ENCODE assay signal across 9 cellular contexts in genomic region chr17:1764705-1765104, GRCh38. TPM values are rescaled to one million over a fixed set of nuclear protein-coding genes. Genes with fewer than 3 reads are reported as not detected.
A peak's percentile ranks its signal among the peaks of the same experiment; 100 is the strongest.
DNase-seq lines count a peak whose midpoint lies in the region; ATAC-seq and TF ChIP-seq lines count a peak whose summit lies in the region.
"Not testable (repeated sequence)": the region's sequence is repeated elsewhere in the genome, so short reads cannot be mapped to it uniquely, and the experiment has no call there.
"Had no signal": no experiment of that assay in that cellular context is flagged by ENCODE, and none has a peak within 500 bp of the region (broad histone marks: within the 10 kb centered on the region; RNA-seq: fewer than 3 reads in every experiment).

No MANE protein-coding gene starts in this region.

- not testable (repeated sequence) for H3K36me3 Mint-ChIP-seq in activated naive CD8-positive, alpha-beta T cell treated with anti-CD3 and anti-CD28 coated beads for 36 hours; effector memory CD8-positive, alpha-beta T cell (ENCODE audit: insufficient read depth); immature natural killer cell; natural killer cell treated with Interleukin-12 subunit alpha and Interleukin-12 subunit beta and Interleukin-15 and Interleukin-18, amount 100 ng/mL, for 72 hours; stimulated activated naive B cell treated with anti-CD40 and anti-IgM and Interleukin-4, amounts not matched to agents 10 μg/mL and 1 μg/mL and 100 μg/mL, for 72 hours

- H4K5ac ChIP-seq in IMR-90 (ENCODE audit: low read depth, low read length) = peak overlapping the region; percentile 4; the same call in 1 of the 2 replicates

- not testable (repeated sequence) for TF ChIP-seq POLR2A in IMR-90 (IDR thresholded peaks at IDR 0.05; ENCODE audit: low read depth, low read length)

- H2BK20ac ChIP-seq in IMR-90 (ENCODE audit: low read depth, low read length) = peak overlapping the region; percentile 42

- H3K27ac Mint-ChIP-seq in activated naive CD8-positive, alpha-beta T cell treated with anti-CD3 and anti-CD28 coated beads for 36 hours = peak overlapping the region; percentile 68
- peak overlapping the region; percentile 93 for H3K27ac Mint-ChIP-seq in effector memory CD8-positive, alpha-beta T cell
- peak overlapping the region; percentile 62 to 91 (median 82) for H3K27ac Mint-ChIP-seq in immature natural killer cell
- H3K27ac Mint-ChIP-seq in natural killer cell treated with Interleukin-12 subunit alpha and Interleukin-12 subunit beta and Interleukin-15 and Interleukin-18, amount 100 ng/mL, for 72 hours = peak overlapping the region; percentile 31 to 43
- H3K27ac Mint-ChIP-seq in stimulated activated naive B cell treated with anti-CD40 and anti-IgM and Interleukin-4, amounts not matched to agents 10 μg/mL and 1 μg/mL and 100 μg/mL, for 72 hours = peak overlapping the region; percentile 43

- H3K56ac ChIP-seq in IMR-90 (ENCODE audit: extremely low read depth, insufficient read depth, low read length) = not testable (repeated sequence)

- peaks cover 21% of the 10 kb centered on the region for H3K4me1 ChIP-seq in IMR-90 (ENCODE audit: control insufficient read depth, insufficient read depth, low read length)

- not testable (repeated sequence) for H3K79me1 ChIP-seq in IMR-90 (ENCODE audit: low read depth in 1 of 2, low read length in 2 of 2)

- not testable (repeated sequence) for H3K27me3 ChIP-seq in IMR-90 (ENCODE audit: control insufficient read depth, insufficient read depth, low read length); WERI-Rb-1 (ENCODE audit: insufficient read depth, low read depth, severe bottlenecking)

- H3K4me3 ChIP-seq in IMR-90 (ENCODE audit: insufficient read depth, low read depth, low read length); WERI-Rb-1 (ENCODE audit: low read depth, low read length): not testable (repeated sequence)

- not testable (repeated sequence) for H3K9me3 ChIP-seq in IMR-90 (ENCODE audit: control insufficient read depth, insufficient read depth, low read length); WERI-Rb-1 (ENCODE audit: severe bottlenecking)

- peak overlapping the region; percentile 9; the same call in 1 of the 2 replicates for H4K91ac ChIP-seq in IMR-90 (ENCODE audit: insufficient read depth, low read depth, low read length)

- H3K23ac ChIP-seq in IMR-90 (ENCODE audit: low read depth, low read length) = 0 out of 2 replicates have a peak overlapping the region, but pooled peaks have one; percentile 14

- no CpG with 5 or more reads among the region's 7 CpGs for WGBS in IMR-90 (ENCODE audit: extremely low coverage in 2 of 2, insufficient read length in 1 of 2), 2 experiments

- not testable (repeated sequence) for H3K9me1 ChIP-seq in IMR-90 (ENCODE audit: insufficient read depth, low read length)

- CTCF ChIA-PET in IMR-90 (lab: Yijun Ruan, JAX) = interaction anchor here (1.3 kb wide), 1 partner anchor 12 kb away, joined by 3 read pairs; no protein-coding TSS in a partner anchor

- not testable (repeated sequence) for TF ChIP-seq CTCF in IMR-90 (conservative IDR thresholded peaks at IDR 0.05; ENCODE audit: low read depth, low read length); WERI-Rb-1 (IDR thresholded peaks at IDR 0.05; ENCODE audit: low read depth, low read length)

- peaks cover 27% of the 10 kb centered on the region for H3K4me1 Mint-ChIP-seq in activated naive CD8-positive, alpha-beta T cell treated with anti-CD3 and anti-CD28 coated beads for 36 hours
- H3K4me1 Mint-ChIP-seq in effector memory CD8-positive, alpha-beta T cell (ENCODE audit: low read depth in 2 of 2) = peaks cover 19% of the 10 kb centered on the region in 2 donors
- peaks cover 21 to 22% of the 10 kb centered on the region in 2 donors for H3K4me1 Mint-ChIP-seq in immature natural killer cell
- peaks cover 13 to 15% of the 10 kb centered on the region in 2 donors for H3K4me1 Mint-ChIP-seq in natural killer cell treated with Interleukin-12 subunit alpha and Interleukin-12 subunit beta and Interleukin-15 and Interleukin-18, amount 100 ng/mL, for 72 hours (ENCODE audit: low read depth in 2 of 2)
- H3K4me1 Mint-ChIP-seq in stimulated activated naive B cell treated with anti-CD40 and anti-IgM and Interleukin-4, amounts not matched to agents 10 μg/mL and 1 μg/mL and 100 μg/mL, for 72 hours = peaks cover 31 to 38% of the 10 kb centered on the region in 2 donors

- H2AK9ac ChIP-seq in IMR-90 (replicated peaks; ENCODE audit: low read depth, low read length, poor library complexity) = peak overlapping the region; percentile 65

- H3K27ac ChIP-seq in IMR-90 (ENCODE audit: insufficient read depth, low read length) = peak overlapping the region; percentile 36; the same call in 1 of the 2 replicates
- H3K27ac ChIP-seq in WERI-Rb-1 = peak overlapping the region; percentile 98

- not testable (repeated sequence) for H3K36me3 ChIP-seq in IMR-90 (ENCODE audit: control insufficient read depth, insufficient read depth, low read length)
- H3K36me3 ChIP-seq in WERI-Rb-1 = peaks cover 24% of the 10 kb centered on the region

- dilution Hi-C loops in IMR-90 (cut with HindIII; ENCODE audit: low sequenced_read_pairs, unreplicated experiment) = not testable (repeated sequence)

- ATAC-seq in IMR-90 (ENCODE audit: low read depth); effector memory CD8-positive, alpha-beta T cell (replicated peaks); natural killer cell treated with Interleukin-12 subunit alpha and Interleukin-12 subunit beta and Interleukin-15 and Interleukin-18, amount 100 ng/mL, for 72 hours; stimulated activated naive B cell treated with anti-CD40 and anti-IgM and Interleukin-4, amounts not matched to agents 10 μg/mL and 1 μg/mL and 100 μg/mL, for 72 hours (replicated peaks): not testable (repeated sequence)

- H4K20me1 ChIP-seq in IMR-90 (ENCODE audit: insufficient read depth, low read length) = not testable (repeated sequence)

- H2AK5ac ChIP-seq in IMR-90 (ENCODE audit: low read depth, low read length) = not testable (repeated sequence)

- H3K9me3 Mint-ChIP-seq in activated naive CD8-positive, alpha-beta T cell treated with anti-CD3 and anti-CD28 coated beads for 36 hours; effector memory CD8-positive, alpha-beta T cell; immature natural killer cell; natural killer cell treated with Interleukin-12 subunit alpha and Interleukin-12 subunit beta and Interleukin-15 and Interleukin-18, amount 100 ng/mL, for 72 hours; stimulated activated naive B cell treated with anti-CD40 and anti-IgM and Interleukin-4, amounts not matched to agents 10 μg/mL and 1 μg/mL and 100 μg/mL, for 72 hours: not testable (repeated sequence)

- H2BK5ac ChIP-seq in IMR-90 (ENCODE audit: low read depth, low read length, poor library complexity, severe bottlenecking) = peak overlapping the region; percentile 61

- H3K4me3 Mint-ChIP-seq in activated naive CD8-positive, alpha-beta T cell treated with anti-CD3 and anti-CD28 coated beads for 36 hours = not testable (repeated sequence)
- peak overlapping the region; percentile 60 to 72 for H3K4me3 Mint-ChIP-seq in effector memory CD8-positive, alpha-beta T cell
- H3K4me3 Mint-ChIP-seq in immature natural killer cell = peak overlapping the region; percentile 56 to 71 (median 65)
- H3K4me3 Mint-ChIP-seq in natural killer cell treated with Interleukin-12 subunit alpha and Interleukin-12 subunit beta and Interleukin-15 and Interleukin-18, amount 100 ng/mL, for 72 hours = peak overlapping the region; percentile 73
- H3K4me3 Mint-ChIP-seq in stimulated activated naive B cell treated with anti-CD40 and anti-IgM and Interleukin-4, amounts not matched to agents 10 μg/mL and 1 μg/mL and 100 μg/mL, for 72 hours = peak overlapping the region in 1 of 2 donors; percentile 9

- H3K14ac ChIP-seq in IMR-90 (replicated peaks; ENCODE audit: low read depth, low read length) = peak overlapping the region; percentile 31; the same call in 1 of the 2 replicates

- H2AFZ ChIP-seq in IMR-90 (replicated peaks; ENCODE audit: low read length, poor library complexity) = peak overlapping the region; percentile 91

- peak overlapping the region; percentile 29 for H3K4me2 ChIP-seq in IMR-90 (ENCODE audit: low read depth, low read length)

- peak overlapping the region; percentile 39 for H3K4ac ChIP-seq in IMR-90 (ENCODE audit: low read depth, low read length)

- peak overlapping the region; percentile 26; the same call in 1 of the 2 replicates for H2BK120ac ChIP-seq in IMR-90 (ENCODE audit: low read depth, low read length)

- in situ Hi-C loops in IMR-90 (cut with MboI; ENCODE audit: low sequenced_read_pairs) = not testable (repeated sequence)

- TF ChIP-seq RAD21 in IMR-90 (IDR thresholded peaks at IDR 0.05; ENCODE audit: low read length) = not testable (repeated sequence)

- intact Hi-C loops in IMR-90 (cut with micrococcal nuclease) = not testable (repeated sequence)

- peak overlapping the region; percentile 4; the same call in 1 of the 2 replicates for H3K9ac ChIP-seq in IMR-90 (ENCODE audit: low read depth, low read length)

- H3K18ac ChIP-seq in IMR-90 (ENCODE audit: low read depth, low read length) = not testable (repeated sequence)

- POLR2A ChIA-PET in IMR-90 (lab: Charles Lee; ENCODE audit: unreplicated experiment) = not testable (repeated sequence)

- H2BK15ac ChIP-seq in IMR-90 (ENCODE audit: low read depth, low read length) = not testable (repeated sequence)

- not testable (repeated sequence) for BruUV-seq in IMR-90 (replicated peaks; lab: Mats Ljungman, UMichigan)

- peak overlapping the region; percentile 4 to 93; a peak in 3 of 4 replicates for H4K8ac ChIP-seq in IMR-90 (ENCODE audit: low read depth in 2 of 2, low read length in 2 of 2)

- not testable (repeated sequence) for H3K27me3 Mint-ChIP-seq in activated naive CD8-positive, alpha-beta T cell treated with anti-CD3 and anti-CD28 coated beads for 36 hours; effector memory CD8-positive, alpha-beta T cell; immature natural killer cell (ENCODE audit: low read depth in 3 of 3); natural killer cell treated with Interleukin-12 subunit alpha and Interleukin-12 subunit beta and Interleukin-15 and Interleukin-18, amount 100 ng/mL, for 72 hours; stimulated activated naive B cell treated with anti-CD40 and anti-IgM and Interleukin-4, amounts not matched to agents 10 μg/mL and 1 μg/mL and 100 μg/mL, for 72 hours

- not testable (repeated sequence) for DNase-seq in IMR-90; WERI-Rb-1; activated naive CD8-positive, alpha-beta T cell treated with anti-CD3 and anti-CD28 coated beads for 36 hours; effector memory CD8-positive, alpha-beta T cell; immature natural killer cell; natural killer cell treated with Interleukin-12 subunit alpha and Interleukin-12 subunit beta and Interleukin-15 and Interleukin-18, amount 100 ng/mL, for 72 hours (ENCODE audit: low spot score); stimulated activated naive B cell treated with anti-CD40 and anti-IgM and Interleukin-4, amounts not matched to agents 10 μg/mL and 1 μg/mL and 100 μg/mL, for 72 hours

RNA-seq across cellular contexts. Expression of gene SERPINF1, which starts 2.8 kb away (rescaled TPM):
- total RNA-seq in IMR-90 (2012; rRNA removed) = 11.7 and 15.6 TPM in 2 replicates
- polyA plus RNA-seq in IMR-90 (2012; rRNA removed) (90.2 and 94.3 TPM in 2 replicates), immature natural killer cell (1 to 10 TPM; 2.1 to 9.6 (median 3.3) TPM)
- 104 and 232 TPM in 2 replicates for polyA plus RNA-seq in IMR-90 (2012; cell fraction: cytosol; rRNA removed)
- polyA plus RNA-seq in IMR-90 (2012; cell fraction: nucleus; rRNA removed; ENCODE audit: low replicate concordance) = 61.8 and 102 TPM in 2 replicates
- 1 to 10 TPM; 1.8 to 4.4 TPM for total RNA-seq in activated naive CD8-positive, alpha-beta T cell treated with anti-CD3 and anti-CD28 coated beads for 36 hours
- not detected for total RNA-seq in natural killer cell treated with Interleukin-12 subunit alpha and Interleukin-12 subunit beta and Interleukin-15 and Interleukin-18, amount 100 ng/mL, for 72 hours
- total RNA-seq: NCI-H460 had no signal

RNA-seq across cellular contexts. Expression of gene SERPINF2, which starts 22.0 kb away (rescaled TPM):
- total RNA-seq in IMR-90 (2012; rRNA removed) = not detected in 2 replicates
- polyA plus RNA-seq in IMR-90 (2012; rRNA removed) = not detected in 2 replicates
- polyA plus RNA-seq in IMR-90 (2012; cell fraction: cytosol; rRNA removed) = 0.02 TPM in 1 of 2 replicates, not detected in the other
- polyA plus RNA-seq in IMR-90 (2012; cell fraction: nucleus; rRNA removed; ENCODE audit: low replicate concordance) = 0.08 and 0.17 TPM in 2 replicates
- total RNA-seq in activated naive CD8-positive, alpha-beta T cell treated with anti-CD3 and anti-CD28 coated beads for 36 hours = under 1 TPM; 0.08 to 0.12 TPM
- under 1 TPM in 1 of 3 donors, not detected in 2; 0.76 TPM for polyA plus RNA-seq in immature natural killer cell
- under 1 TPM in 1 of 2 donors, not detected in 1; 0.24 TPM for total RNA-seq in natural killer cell treated with Interleukin-12 subunit alpha and Interleukin-12 subunit beta and Interleukin-15 and Interleukin-18, amount 100 ng/mL, for 72 hours
- total RNA-seq: glomerular endothelial cell, NCI-H460 had no signal

RNA-seq across cellular contexts. Expression of gene WDR81, which starts 40.2 kb away (rescaled TPM):
- total RNA-seq in IMR-90 (2012; rRNA removed) = 3.0 and 3.9 TPM in 2 replicates
- polyA plus RNA-seq in IMR-90 (2012; rRNA removed) (8.4 and 10.4 TPM in 2 replicates), immature natural killer cell (10 to 100 TPM in 1 of 3 donors, 1 to 10 TPM in 2; 5.8 to 27.2 (median 6.4) TPM)
- 4.5 and 7.7 TPM in 2 replicates for polyA plus RNA-seq in IMR-90 (2012; cell fraction: cytosol; rRNA removed)
- 21.3 and 52.6 TPM in 2 replicates for polyA plus RNA-seq in IMR-90 (2012; cell fraction: nucleus; rRNA removed; ENCODE audit: low replicate concordance)
- 10 to 100 TPM; 15.2 to 15.5 TPM for total RNA-seq in activated naive CD8-positive, alpha-beta T cell treated with anti-CD3 and anti-CD28 coated beads for 36 hours
- total RNA-seq in natural killer cell treated with Interleukin-12 subunit alpha and Interleukin-12 subunit beta and Interleukin-15 and Interleukin-18, amount 100 ng/mL, for 72 hours = 10 to 100 TPM; 17.9 to 30.9 TPM

RNA-seq across cellular contexts. Expression of gene TLCD2, which starts 54.5 kb away (rescaled TPM):
- 0.72 and 0.83 TPM in 2 replicates for total RNA-seq in IMR-90 (2012; rRNA removed)
- polyA plus RNA-seq in IMR-90 (2012; rRNA removed) (0.67 and 1.2 TPM in 2 replicates), immature natural killer cell (under 1 TPM in 1 of 3 donors, not detected in 2; 0.04 TPM)
- 0.49 and 0.75 TPM in 2 replicates for polyA plus RNA-seq in IMR-90 (2012; cell fraction: cytosol; rRNA removed)
- polyA plus RNA-seq in IMR-90 (2012; cell fraction: nucleus; rRNA removed; ENCODE audit: low replicate concordance) = 0.75 and 2.1 TPM in 2 replicates
- total RNA-seq in activated naive CD8-positive, alpha-beta T cell treated with anti-CD3 and anti-CD28 coated beads for 36 hours = under 1 TPM; 0.04 to 0.06 TPM
- total RNA-seq in natural killer cell treated with Interleukin-12 subunit alpha and Interleukin-12 subunit beta and Interleukin-15 and Interleukin-18, amount 100 ng/mL, for 72 hours = under 1 TPM; 0.17 to 0.78 TPM

Comparison
In these comparisons a context has a peak if more than half of its experiments do, and no peak if none do; other contexts are left out.
1. H3K27ac Mint-ChIP-seq: peak in every context shown above with its lines; median percentile 93 in effector memory CD8-positive, alpha-beta T cell; 82 in immature natural killer cell; 68 in activated naive CD8-positive, alpha-beta T cell treated with anti-CD3 and anti-CD28 coated beads for 36 hours; 43 in stimulated activated naive B cell treated with anti-CD40 and anti-IgM and Interleukin-4, amounts not matched to agents 10 μg/mL and 1 μg/mL and 100 μg/mL, for 72 hours; 37 in natural killer cell treated with Interleukin-12 subunit alpha and Interleukin-12 subunit beta and Interleukin-15 and Interleukin-18, amount 100 ng/mL, for 72 hours.